29 cellular contexts compared by ENCODE assay signal in genomic region chr16:7541026-7541425, GRCh38.
"Had no signal": no experiment of that assay in that cellular context is flagged by ENCODE, and none has a peak within 500 bp of the region (broad histone marks: within the 10 kb centered on the region; RNA-seq: fewer than 3 reads in every experiment).

No MANE protein-coding gene starts in this region.

- H3K27me3 ChIP-seq: stomach, suprapubic skin, testis, thyroid gland, tibial artery, tibial nerve, transverse colon, upper lobe of left lung, upper lobe of right lung, uterus, vagina had no signal

- H3K4me1 Mint-ChIP-seq: stimulated activated effector memory CD8-positive, alpha-beta T cell treated with anti-CD3 and anti-CD28 coated beads, Interleukin-12 subunit alpha, Interleukin-12 subunit beta, amount 100 ng/mL, for 72 hours; stimulated activated memory B cell treated with anti-CD40 and anti-IgM and Interleukin-4, amounts not matched to agents 10 μg/mL and 1 μg/mL and 100 μg/mL, for 72 hours; stimulated activated naive B cell treated with anti-CD40 and anti-IgM and Interleukin-4, amounts not matched to agents 10 μg/mL and 1 μg/mL and 100 μg/mL, for 72 hours; stimulated activated naive CD8-positive, alpha-beta T cell treated with anti-CD3 and anti-CD28 coated beads, Interleukin-15, amount 100 ng/mL, for 72 hours had no signal

- H3K9me3 ChIP-seq: suprapubic skin, testis, thoracic aorta, thyroid gland, tibial artery, tibial nerve, upper lobe of left lung, upper lobe of right lung, uterus, vagina had no signal

- H3K4me3 ChIP-seq: stomach, suprapubic skin, testis, thoracic aorta, thyroid gland, tibial artery, tibial nerve, transverse colon, upper lobe of left lung, upper lobe of right lung, uterus, vagina had no signal

- ATAC-seq: stimulated activated effector memory CD8-positive, alpha-beta T cell treated with anti-CD3 and anti-CD28 coated beads, Interleukin-12 subunit alpha, Interleukin-12 subunit beta, amount 100 ng/mL, for 72 hours; stimulated activated memory B cell treated with anti-CD40 and anti-IgM and Interleukin-4, amounts not matched to agents 10 μg/mL and 1 μg/mL and 100 μg/mL, for 72 hours; stimulated activated naive B cell treated with anti-CD40 and anti-IgM and Interleukin-4, amounts not matched to agents 10 μg/mL and 1 μg/mL and 100 μg/mL, for 72 hours; stimulated activated naive CD8-positive, alpha-beta T cell treated with anti-CD3 and anti-CD28 coated beads, Interleukin-15, amount 100 ng/mL, for 72 hours; stimulated activated naive CD8-positive, alpha-beta T cell treated with anti-CD3 and anti-CD28 coated beads, Interleukin-15, Interleukin-2, amounts not matched to agents 100 U/mL and 50 U/mL, for 24 hours; upper lobe of right lung had no signal

- H3K27me3 Mint-ChIP-seq: stimulated activated memory B cell treated with anti-CD40 and anti-IgM and Interleukin-4, amounts not matched to agents 10 μg/mL and 1 μg/mL and 100 μg/mL, for 72 hours; stimulated activated naive B cell treated with anti-CD40 and anti-IgM and Interleukin-4, amounts not matched to agents 10 μg/mL and 1 μg/mL and 100 μg/mL, for 72 hours; stimulated activated naive CD8-positive, alpha-beta T cell treated with anti-CD3 and anti-CD28 coated beads, Interleukin-15, amount 100 ng/mL, for 72 hours; stimulated activated naive CD8-positive, alpha-beta T cell treated with anti-CD3 and anti-CD28 coated beads, Interleukin-15, Interleukin-2, amounts not matched to agents 100 ng/mL and 50 ng/mL, for 24 hours had no signal

- H3K27ac Mint-ChIP-seq: stimulated activated effector memory CD8-positive, alpha-beta T cell treated with anti-CD3 and anti-CD28 coated beads, Interleukin-12 subunit alpha, Interleukin-12 subunit beta, amount 100 ng/mL, for 72 hours; stimulated activated memory B cell treated with anti-CD40 and anti-IgM and Interleukin-4, amounts not matched to agents 10 μg/mL and 1 μg/mL and 100 μg/mL, for 72 hours; stimulated activated naive B cell treated with anti-CD40 and anti-IgM and Interleukin-4, amounts not matched to agents 10 μg/mL and 1 μg/mL and 100 μg/mL, for 72 hours; stimulated activated naive CD8-positive, alpha-beta T cell treated with anti-CD3 and anti-CD28 coated beads, Interleukin-15, amount 100 ng/mL, for 72 hours; stimulated activated naive CD8-positive, alpha-beta T cell treated with anti-CD3 and anti-CD28 coated beads, Interleukin-15, Interleukin-2, amounts not matched to agents 100 ng/mL and 50 ng/mL, for 24 hours; type B pancreatic cell had no signal

- H3K36me3 Mint-ChIP-seq: stimulated activated effector memory CD8-positive, alpha-beta T cell treated with anti-CD3 and anti-CD28 coated beads, Interleukin-12 subunit alpha, Interleukin-12 subunit beta, amount 100 ng/mL, for 72 hours; stimulated activated memory B cell treated with anti-CD40 and anti-IgM and Interleukin-4, amounts not matched to agents 10 μg/mL and 1 μg/mL and 100 μg/mL, for 72 hours; stimulated activated naive B cell treated with anti-CD40 and anti-IgM and Interleukin-4, amounts not matched to agents 10 μg/mL and 1 μg/mL and 100 μg/mL, for 72 hours; type B pancreatic cell had no signal

- H3K36me3 ChIP-seq: stomach, suprapubic skin, thoracic aorta, thyroid gland, tibial artery, tibial nerve, transverse colon, upper lobe of left lung, upper lobe of right lung, uterus, vagina had no signal

- H3K27ac ChIP-seq: stomach, suprapubic skin, testis, thoracic aorta, thyroid gland, tibial artery, tibial nerve, transverse colon, upper lobe of left lung, upper lobe of right lung, uterus, vagina had no signal

- H3K4me1 ChIP-seq: stomach, suprapubic skin, testis, thyroid gland, tibial artery, tibial nerve, transverse colon, upper lobe of left lung, upper lobe of right lung, uterus, vagina had no signal

- H3K9me3 Mint-ChIP-seq: type B pancreatic cell had no signal

- H3K4me3 Mint-ChIP-seq: stimulated activated effector memory CD8-positive, alpha-beta T cell treated with anti-CD3 and anti-CD28 coated beads, Interleukin-12 subunit alpha, Interleukin-12 subunit beta, amount 100 ng/mL, for 72 hours; stimulated activated memory B cell treated with anti-CD40 and anti-IgM and Interleukin-4, amounts not matched to agents 10 μg/mL and 1 μg/mL and 100 μg/mL, for 72 hours; stimulated activated naive B cell treated with anti-CD40 and anti-IgM and Interleukin-4, amounts not matched to agents 10 μg/mL and 1 μg/mL and 100 μg/mL, for 72 hours; stimulated activated naive CD8-positive, alpha-beta T cell treated with anti-CD3 and anti-CD28 coated beads, Interleukin-15, amount 100 ng/mL, for 72 hours; stimulated activated naive CD8-positive, alpha-beta T cell treated with anti-CD3 and anti-CD28 coated beads, Interleukin-15, Interleukin-2, amounts not matched to agents 100 ng/mL and 50 ng/mL, for 24 hours; type B pancreatic cell had no signal

- DNase-seq: stimulated activated CD4-positive, alpha-beta T cell treated with anti-CD3 and anti-CD28 coated beads, Interleukin-2, amount 100 ng/mL, for 48 hours; stimulated activated CD4-positive, alpha-beta T cell treated with anti-CD3 and anti-CD28 coated beads, Interleukin-4, amount 100 ng/mL, for 1 hour; stimulated activated CD4-positive, alpha-beta T cell treated with anti-CD3 and anti-CD28 coated beads, Interleukin-4, amount 100 ng/mL, for 24 hours; stimulated activated CD4-positive, alpha-beta T cell treated with anti-CD3 and anti-CD28 coated beads, Interleukin-4, amount 100 ng/mL, for 4 hours; stimulated activated CD8-positive, alpha-beta memory T cell treated with anti-CD3 and anti-CD28 coated beads, Interleukin-4, amount 100 ng/mL, for 48 hours; stimulated activated naive B cell treated with anti-CD40 and anti-IgM and Interleukin-4, amounts not matched to agents 10 μg/mL and 1 μg/mL and 100 μg/mL, for 72 hours; stimulated activated naive CD4-positive, alpha-beta T cell; stimulated activated naive CD4-positive, alpha-beta T cell treated with Interleukin-2 at 50 U/mL for 16 hours; stimulated activated naive CD8-positive, alpha-beta T cell treated with anti-CD3 and anti-CD28 coated beads, Interleukin-15, amount 100 ng/mL, for 72 hours; stimulated activated naive CD8-positive, alpha-beta T cell treated with anti-CD3 and anti-CD28 coated beads, Interleukin-15, Interleukin-2, amounts not matched to agents 100 U/mL and 50 U/mL, for 24 hours; stomach; substantia nigra; testis; thyroid gland; tibial artery; transverse colon; trophoblast cell; upper lobe of left lung; upper lobe of right lung; uterus had no signal

- FAIRE-seq: urothelium cell line had no signal
